In the genomic region with DNA sequence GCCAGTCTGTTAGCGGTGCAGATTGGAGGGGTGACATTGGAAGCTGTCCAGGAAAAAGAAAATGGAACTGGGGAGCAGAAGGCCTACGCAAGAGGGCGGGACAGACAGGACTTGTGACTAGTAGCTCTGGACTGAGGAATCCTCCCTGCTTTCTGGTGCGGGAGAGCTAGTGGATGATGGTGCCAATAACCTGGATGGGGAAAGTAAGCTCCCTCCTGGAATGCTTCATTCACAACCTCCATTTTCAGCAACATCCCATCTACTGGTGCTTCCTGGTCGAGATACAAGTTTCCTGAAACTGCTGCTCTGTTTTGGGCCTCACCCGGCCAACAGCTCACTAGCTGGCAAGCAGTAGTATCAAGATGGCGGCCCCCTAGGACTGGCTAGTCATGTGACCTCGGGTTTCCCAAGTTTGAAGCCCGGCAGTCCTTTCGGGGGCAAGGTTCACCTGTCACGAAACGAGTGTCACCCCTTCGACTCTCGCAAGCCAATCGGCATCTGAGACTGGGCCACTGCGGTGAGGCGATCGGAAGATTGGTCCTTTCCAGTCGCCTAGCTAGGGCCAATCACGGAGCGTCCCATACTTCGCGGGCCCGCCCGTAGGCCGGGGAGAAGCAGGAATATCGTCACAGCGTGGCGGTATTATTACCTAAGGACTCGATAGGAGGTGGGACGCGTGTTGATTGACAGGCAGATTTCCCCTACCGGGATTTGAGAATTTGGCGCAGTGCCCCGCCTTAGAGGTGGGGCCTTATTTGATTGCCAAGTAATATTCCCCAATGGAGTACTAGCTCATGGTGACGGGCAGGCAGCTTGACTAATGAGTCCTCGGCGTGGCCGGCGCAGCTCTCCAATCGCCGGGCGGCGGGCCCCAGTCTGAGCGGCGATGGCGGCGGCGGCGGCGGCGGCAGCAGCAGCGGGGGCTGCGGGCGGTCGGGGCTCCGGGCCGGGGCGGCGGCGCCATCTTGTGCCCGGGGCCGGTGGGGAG, we compare ENCODE assay signal across 8 cellular contexts. TPM values are rescaled to one million over a fixed set of nuclear protein-coding genes. Genes with fewer than 3 reads are reported as not detected.
DNase-seq lines count a peak whose midpoint lies in the region; ATAC-seq and TF ChIP-seq lines count a peak whose summit lies in the region.

A gene with protein sequence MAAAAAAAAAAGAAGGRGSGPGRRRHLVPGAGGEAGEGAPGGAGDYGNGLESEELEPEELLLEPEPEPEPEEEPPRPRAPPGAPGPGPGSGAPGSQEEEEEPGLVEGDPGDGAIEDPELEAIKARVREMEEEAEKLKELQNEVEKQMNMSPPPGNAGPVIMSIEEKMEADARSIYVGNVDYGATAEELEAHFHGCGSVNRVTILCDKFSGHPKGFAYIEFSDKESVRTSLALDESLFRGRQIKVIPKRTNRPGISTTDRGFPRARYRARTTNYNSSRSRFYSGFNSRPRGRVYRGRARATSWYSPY (plus strand): TSS at position 874 of the 988 bp plus-strand sequence. CDS start 13 bp downstream, at position 887.

- H3K36me3 Mint-ChIP-seq in T-helper 17 cell (ENCODE audit: low read depth) = no peaks in the 10 kb centered on the region

- DNase-seq in NCI-H1694 treated with DMSO at 0.1 percent for 48 hours (lab: John Stamatoyannopoulos, UW) (peak; percentile 100), T-helper 17 cell (peak; percentile 92 to 96 (median 92)), amygdala (lab: John Stamatoyannopoulos, UW) (peak; percentile 75 to 100 (median 99)), left cardiac atrium (peak; percentile 99), posterior vena cava (ENCODE audit: low spot score) (peak; percentile 100), upper lobe of right lung (peak; percentile 98)

- peak within 1 kb of the TSS; percentile 91 for H3K4me3 Mint-ChIP-seq in T-helper 17 cell

- TF ChIP-seq POLR2A in GM15510 (IDR thresholded peaks at IDR 0.05; ENCODE audit: borderline replicate concordance, extremely low read depth, insufficient read length) = peak; percentile 67

- H3K4me1 ChIP-seq in upper lobe of right lung = peaks cover 22% of the 10 kb centered on the region

- TF ChIP-seq CTCF in upper lobe of right lung (IDR thresholded peaks at IDR 0.05) = no peak

- peaks cover 29% of the 10 kb centered on the region for H3K36me3 ChIP-seq in upper lobe of right lung

- peak within 1 kb of the TSS; percentile 93 for H3K27ac Mint-ChIP-seq in T-helper 17 cell

- no peaks in the 10 kb centered on the region for H3K27me3 ChIP-seq in upper lobe of right lung

- peak within 1 kb of the TSS; percentile 96 for H3K27ac ChIP-seq in upper lobe of right lung

- peak; percentile 88 for ATAC-seq in HG02885 (IDR thresholded peaks at IDR 0.05; ENCODE audit: poor library complexity, unreplicated experiment)
- peak; percentile 88 for ATAC-seq in T-helper 17 cell
- peak; percentile 94 for ATAC-seq in left cardiac atrium
- peak; percentile 96 for ATAC-seq in upper lobe of right lung

- intact Hi-C loops in left cardiac atrium (cut with DNase I) = loop anchor here (5.0 to 10.0 kb wide), 3 partner anchors 134 to 244 kb away; a partner anchor contains a TSS
- intact Hi-C loops in posterior vena cava (cut with DNase I) = loop anchor here (5.0 to 10.0 kb wide), 3 partner anchors 124 to 449 kb away; a partner anchor contains a TSS
- intact Hi-C loops in upper lobe of right lung (cut with DNase I) = no loop called here

- peak within 1 kb of the TSS; percentile 91 for H3K4me3 ChIP-seq in upper lobe of right lung

- H3K4me1 Mint-ChIP-seq in T-helper 17 cell = peaks cover 20% of the 10 kb centered on the region

- H3K27me3 Mint-ChIP-seq in T-helper 17 cell = no peaks in the 10 kb centered on the region

- H3K9me3 ChIP-seq in T-helper 17 cell (ENCODE audit: control insufficient read depth, low read length, poor library complexity, severe bottlenecking) (no peaks in the 10 kb centered on the region), upper lobe of right lung (no peaks in the 10 kb centered on the region)

RNA-seq across cellular contexts. Expression of the gene that starts here (rescaled TPM):
- total RNA-seq in T-helper 17 cell (100 to 1,000 TPM; 168 to 182 TPM), left cardiac atrium (10 to 100 TPM; 74.4 to 94.1 TPM), posterior vena cava (10 to 100 TPM; 67.9 to 79.0 TPM), upper lobe of right lung (118 TPM)

Comparison
In these comparisons a context has a peak if more than half of its experiments do, and no peak if none do; other contexts are left out.
1. Peak in every context shown above with its lines: DNase-seq, ATAC-seq, H3K4me3 ChIP-seq and H3K27ac ChIP-seq.